1 cellular context compared by ENCODE assay signal in the genomic region with DNA sequence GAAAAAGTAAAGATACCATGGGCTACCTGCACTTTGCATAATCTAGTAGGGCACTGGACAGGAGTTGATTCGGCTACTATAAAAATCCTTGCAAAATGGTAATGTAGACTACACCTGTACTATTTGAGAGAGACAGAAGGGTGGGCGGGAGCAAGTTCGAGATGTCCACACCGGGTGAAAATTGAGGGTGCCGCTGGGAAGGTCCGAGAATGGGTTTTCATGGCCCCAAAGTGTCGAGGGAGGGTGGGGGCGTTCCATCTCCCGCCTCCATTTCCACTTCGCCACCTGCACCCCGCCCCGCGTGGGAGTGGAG.
TF ChIP-seq lines count a peak whose summit lies in the region.

No MANE protein-coding gene starts in this region.

TF ChIP-seq in HepG2, 621 proteins besides CTCF, POLR2A, EP300 and RAD21 (continued from another document and continues in another):
- no peak for TF ChIP-seq NONO (IDR thresholded peaks at IDR 0.05)
- no peak for TF ChIP-seq NONO (CRISPR knock-in tag; conservative IDR thresholded peaks at IDR 0.05)
- no peak for TF ChIP-seq ZSCAN21 (CRISPR knock-in tag; IDR thresholded peaks at IDR 0.05; ENCODE audit: borderline replicate concordance)
- no peak for TF ChIP-seq STAT6 (CRISPR knock-in tag; IDR thresholded peaks at IDR 0.05; ENCODE audit: borderline replicate concordance)
- no peak; the same call in 1 of the 2 replicates for TF ChIP-seq KAT7 (CRISPR knock-in tag; IDR thresholded peaks at IDR 0.05; ENCODE audit: borderline replicate concordance)
- TF ChIP-seq, protein P1, sequence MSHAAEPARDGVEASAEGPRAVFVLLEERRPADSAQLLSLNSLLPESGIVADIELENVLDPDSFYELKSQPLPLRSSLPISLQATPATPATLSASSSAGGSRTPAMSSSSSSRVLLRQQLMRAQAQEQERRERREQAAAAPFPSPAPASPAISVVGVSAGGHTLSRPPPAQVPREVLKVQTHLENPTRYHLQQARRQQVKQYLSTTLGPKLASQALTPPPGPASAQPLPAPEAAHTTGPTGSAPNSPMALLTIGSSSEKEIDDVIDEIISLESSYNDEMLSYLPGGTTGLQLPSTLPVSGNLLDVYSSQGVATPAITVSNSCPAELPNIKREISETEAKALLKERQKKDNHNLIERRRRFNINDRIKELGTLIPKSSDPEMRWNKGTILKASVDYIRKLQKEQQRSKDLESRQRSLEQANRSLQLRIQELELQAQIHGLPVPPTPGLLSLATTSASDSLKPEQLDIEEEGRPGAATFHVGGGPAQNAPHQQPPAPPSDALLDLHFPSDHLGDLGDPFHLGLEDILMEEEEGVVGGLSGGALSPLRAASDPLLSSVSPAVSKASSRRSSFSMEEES (CRISPR knock-in tag; IDR thresholded peaks at IDR 0.05), result no peak
- no peak for TF ChIP-seq ZNF577 (CRISPR knock-in tag; IDR thresholded peaks at IDR 0.05; ENCODE audit: borderline replicate concordance, low read depth)
- TF ChIP-seq ELF4 (CRISPR knock-in tag; IDR thresholded peaks at IDR 0.05; ENCODE audit: borderline replicate concordance), result no peak
- 0 out of 2 replicates have a peak, but pooled peaks have one; percentile 14 for TF ChIP-seq YEATS2 (CRISPR knock-in tag; IDR thresholded peaks at IDR 0.05; ENCODE audit: borderline replicate concordance)
- peak; percentile 83; the same call in 1 of the 2 replicates for TF ChIP-seq ZNF337 (CRISPR knock-in tag; IDR thresholded peaks at IDR 0.05; ENCODE audit: borderline replicate concordance, low read depth)
- no peak for TF ChIP-seq HES4 (CRISPR knock-in tag; IDR thresholded peaks at IDR 0.05; ENCODE audit: borderline replicate concordance)
- peak; percentile 25; the same call in 1 of the 2 replicates for TF ChIP-seq TERF1 (CRISPR knock-in tag; IDR thresholded peaks at IDR 0.05)
- no peak for TF ChIP-seq THRA (CRISPR knock-in tag; IDR thresholded peaks at IDR 0.05; ENCODE audit: borderline replicate concordance)
- TF ChIP-seq TEAD2 (CRISPR knock-in tag; IDR thresholded peaks at IDR 0.05), result no peak
- TF ChIP-seq ZNF264 (CRISPR knock-in tag; IDR thresholded peaks at IDR 0.05), result 0 out of 2 replicates have a peak, but pooled peaks have one; percentile 29
- TF ChIP-seq CEBPG (CRISPR knock-in tag; IDR thresholded peaks at IDR 0.05), result peak; percentile 11; the same call in 1 of the 2 replicates
- TF ChIP-seq PAF1 (CRISPR knock-in tag; IDR thresholded peaks at IDR 0.05), result no peak
- TF ChIP-seq, protein P2, sequence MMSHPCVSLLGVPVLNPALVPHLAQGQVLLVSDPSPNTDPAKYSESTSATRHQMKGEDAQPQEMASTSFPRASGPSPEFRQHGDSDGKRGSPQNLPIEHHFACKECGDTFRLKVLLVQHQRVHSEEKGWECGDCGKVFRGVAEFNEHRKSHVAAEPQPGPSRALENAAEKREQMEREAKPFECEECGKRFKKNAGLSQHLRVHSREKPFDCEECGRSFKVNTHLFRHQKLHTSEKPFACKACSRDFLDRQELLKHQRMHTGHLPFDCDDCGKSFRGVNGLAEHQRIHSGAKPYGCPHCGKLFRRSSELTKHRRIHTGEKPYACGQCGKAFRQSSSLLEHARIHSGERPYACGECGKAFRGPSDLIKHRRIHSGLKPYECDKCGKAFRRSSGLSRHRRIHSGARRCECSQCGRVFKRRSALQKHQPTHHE (CRISPR knock-in tag; IDR thresholded peaks at IDR 0.05; ENCODE audit: borderline replicate concordance), result no peak
- no peak for TF ChIP-seq SP1 (IDR thresholded peaks at IDR 0.05)
- TF ChIP-seq SP1 (CRISPR knock-in tag; IDR thresholded peaks at IDR 0.05), result no peak
- TF ChIP-seq ZNF570 (CRISPR knock-in tag; IDR thresholded peaks at IDR 0.05; ENCODE audit: borderline replicate concordance), result no peak
- TF ChIP-seq, protein P3, sequence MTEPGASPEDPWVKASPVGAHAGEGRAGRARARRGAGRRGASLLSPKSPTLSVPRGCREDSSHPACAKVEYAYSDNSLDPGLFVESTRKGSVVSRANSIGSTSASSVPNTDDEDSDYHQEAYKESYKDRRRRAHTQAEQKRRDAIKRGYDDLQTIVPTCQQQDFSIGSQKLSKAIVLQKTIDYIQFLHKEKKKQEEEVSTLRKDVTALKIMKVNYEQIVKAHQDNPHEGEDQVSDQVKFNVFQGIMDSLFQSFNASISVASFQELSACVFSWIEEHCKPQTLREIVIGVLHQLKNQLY (CRISPR knock-in tag; IDR thresholded peaks at IDR 0.05), result no peak
- TF ChIP-seq JARID2 (CRISPR knock-in tag; IDR thresholded peaks at IDR 0.05; ENCODE audit: insufficient replicate concordance), result no peak
- TF ChIP-seq ZSCAN9 (CRISPR knock-in tag; IDR thresholded peaks at IDR 0.05; ENCODE audit: borderline replicate concordance), result no peak
- no peak for TF ChIP-seq ZIK1 (CRISPR knock-in tag; IDR thresholded peaks at IDR 0.05; ENCODE audit: borderline replicate concordance, low read depth)
- TF ChIP-seq, protein P4, sequence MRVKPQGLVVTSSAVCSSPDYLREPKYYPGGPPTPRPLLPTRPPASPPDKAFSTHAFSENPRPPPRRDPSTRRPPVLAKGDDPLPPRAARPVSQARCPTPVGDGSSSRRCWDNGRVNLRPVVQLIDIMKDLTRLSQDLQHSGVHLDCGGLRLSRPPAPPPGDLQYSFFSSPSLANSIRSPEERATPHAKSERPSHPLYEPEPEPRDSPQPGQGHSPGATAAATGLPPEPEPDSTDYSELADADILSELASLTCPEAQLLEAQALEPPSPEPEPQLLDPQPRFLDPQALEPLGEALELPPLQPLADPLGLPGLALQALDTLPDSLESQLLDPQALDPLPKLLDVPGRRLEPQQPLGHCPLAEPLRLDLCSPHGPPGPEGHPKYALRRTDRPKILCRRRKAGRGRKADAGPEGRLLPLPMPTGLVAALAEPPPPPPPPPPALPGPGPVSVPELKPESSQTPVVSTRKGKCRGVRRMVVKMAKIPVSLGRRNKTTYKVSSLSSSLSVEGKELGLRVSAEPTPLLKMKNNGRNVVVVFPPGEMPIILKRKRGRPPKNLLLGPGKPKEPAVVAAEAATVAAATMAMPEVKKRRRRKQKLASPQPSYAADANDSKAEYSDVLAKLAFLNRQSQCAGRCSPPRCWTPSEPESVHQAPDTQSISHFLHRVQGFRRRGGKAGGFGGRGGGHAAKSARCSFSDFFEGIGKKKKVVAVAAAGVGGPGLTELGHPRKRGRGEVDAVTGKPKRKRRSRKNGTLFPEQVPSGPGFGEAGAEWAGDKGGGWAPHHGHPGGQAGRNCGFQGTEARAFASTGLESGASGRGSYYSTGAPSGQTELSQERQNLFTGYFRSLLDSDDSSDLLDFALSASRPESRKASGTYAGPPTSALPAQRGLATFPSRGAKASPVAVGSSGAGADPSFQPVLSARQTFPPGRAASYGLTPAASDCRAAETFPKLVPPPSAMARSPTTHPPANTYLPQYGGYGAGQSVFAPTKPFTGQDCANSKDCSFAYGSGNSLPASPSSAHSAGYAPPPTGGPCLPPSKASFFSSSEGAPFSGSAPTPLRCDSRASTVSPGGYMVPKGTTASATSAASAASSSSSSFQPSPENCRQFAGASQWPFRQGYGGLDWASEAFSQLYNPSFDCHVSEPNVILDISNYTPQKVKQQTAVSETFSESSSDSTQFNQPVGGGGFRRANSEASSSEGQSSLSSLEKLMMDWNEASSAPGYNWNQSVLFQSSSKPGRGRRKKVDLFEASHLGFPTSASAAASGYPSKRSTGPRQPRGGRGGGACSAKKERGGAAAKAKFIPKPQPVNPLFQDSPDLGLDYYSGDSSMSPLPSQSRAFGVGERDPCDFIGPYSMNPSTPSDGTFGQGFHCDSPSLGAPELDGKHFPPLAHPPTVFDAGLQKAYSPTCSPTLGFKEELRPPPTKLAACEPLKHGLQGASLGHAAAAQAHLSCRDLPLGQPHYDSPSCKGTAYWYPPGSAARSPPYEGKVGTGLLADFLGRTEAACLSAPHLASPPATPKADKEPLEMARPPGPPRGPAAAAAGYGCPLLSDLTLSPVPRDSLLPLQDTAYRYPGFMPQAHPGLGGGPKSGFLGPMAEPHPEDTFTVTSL (CRISPR knock-in tag; IDR thresholded peaks at IDR 0.05; ENCODE audit: borderline replicate concordance), result no peak
- TF ChIP-seq TOPORS (CRISPR knock-in tag; IDR thresholded peaks at IDR 0.05), result no peak; the same call in 1 of the 2 replicates
- TF ChIP-seq SP5 (CRISPR knock-in tag; IDR thresholded peaks at IDR 0.05; ENCODE audit: borderline replicate concordance, low read depth), result no peak; the same call in 1 of the 2 replicates
- TF ChIP-seq FOXA3 (CRISPR knock-in tag; IDR thresholded peaks at IDR 0.05), result no peak
- no peak for TF ChIP-seq ZFP36 (IDR thresholded peaks at IDR 0.05; ENCODE audit: borderline replicate concordance, low read depth, low read length, partially characterized antibody)
- TF ChIP-seq KLF9 (CRISPR knock-in tag; IDR thresholded peaks at IDR 0.05; ENCODE audit: low read depth), result no peak
- TF ChIP-seq ARID3A (IDR thresholded peaks at IDR 0.05; ENCODE audit: low read depth, low read length), result no peak
- no peak for TF ChIP-seq NFE2 (CRISPR knock-in tag; IDR thresholded peaks at IDR 0.05)
- no peak for TF ChIP-seq ZNF24 (IDR thresholded peaks at IDR 0.05)
- TF ChIP-seq ZNF556 (CRISPR knock-in tag; IDR thresholded peaks at IDR 0.05; ENCODE audit: borderline replicate concordance), result 0 out of 2 replicates have a peak, but pooled peaks have one; percentile 71
- no peak for TF ChIP-seq HIVEP1 (CRISPR knock-in tag; IDR thresholded peaks at IDR 0.05)
- TF ChIP-seq SRSF4 (IDR thresholded peaks at IDR 0.05; ENCODE audit: low read depth, low read length, poor library complexity, severe bottlenecking), result no peak
- no peak for TF ChIP-seq PHF8 (CRISPR knock-in tag; IDR thresholded peaks at IDR 0.05)
- no peak for TF ChIP-seq ZNF224 (CRISPR knock-in tag; IDR thresholded peaks at IDR 0.05)
- TF ChIP-seq ZNF562 (CRISPR knock-in tag; IDR thresholded peaks at IDR 0.05; ENCODE audit: borderline replicate concordance), result no peak
- TF ChIP-seq ZSCAN22 (CRISPR knock-in tag; IDR thresholded peaks at IDR 0.05), result no peak
- TF ChIP-seq RFXANK (CRISPR knock-in tag; IDR thresholded peaks at IDR 0.05), result no peak; the same call in 1 of the 2 replicates
- no peak for TF ChIP-seq RBM22 (optimal IDR thresholded peaks at IDR 0.05; ENCODE audit: low read length)
- no peak; the same call in 1 of the 2 replicates for TF ChIP-seq CREBL2 (CRISPR knock-in tag; IDR thresholded peaks at IDR 0.05; ENCODE audit: borderline replicate concordance)
- no peak for TF ChIP-seq XBP1 (CRISPR knock-in tag; IDR thresholded peaks at IDR 0.05)
